ENCODE assay signal across 10 cellular contexts in genomic region chr16:58001781-58002410, GRCh38. TPM values are rescaled to one million over a fixed set of nuclear protein-coding genes. Genes with fewer than 3 reads are reported as not detected.
DNase-seq lines count a peak whose midpoint lies in the region; ATAC-seq, FAIRE-seq and TF ChIP-seq lines count a peak whose summit lies in the region.
"Had no signal": no experiment of that assay in that cellular context is flagged by ENCODE, and none has a peak within 500 bp of the region (broad histone marks: within the 10 kb centered on the region; RNA-seq: fewer than 3 reads in every experiment).

No MANE protein-coding gene starts in this region.

- POLR2A ChIA-PET in K562 (lab: Yijun Ruan, JAX), result no interaction called here

- no peak overlapping the region for H3K27ac Mint-ChIP-seq in activated naive CD4-positive, alpha-beta T cell treated with anti-CD3 and anti-CD28 coated beads, Interleukin-2, amount 50 U/mL, for 24 hours

- H3K27me3 ChIP-seq in K562 (ENCODE audit: control insufficient read depth in 2 of 2, insufficient read depth in 2 of 2, low read length in 2 of 2), result no peaks in the 10 kb centered on the region
- no peaks in the 10 kb centered on the region for H3K27me3 ChIP-seq in lower lobe of right lung (ENCODE audit: low read depth)
- H3K27me3 ChIP-seq in upper lobe of right lung, result no peaks in the 10 kb centered on the region
- H3K27me3 ChIP-seq in thyroid gland, result no peaks in the 10 kb centered on the region
- H3K27me3 ChIP-seq: foreskin keratinocyte had no signal

- H3K4me2 ChIP-seq in K562 (ENCODE audit: insufficient read depth, low read length), result peak overlapping the region; percentile 84

- TF ChIP-seq EP300 in K562 (IDR thresholded peaks at IDR 0.05; ENCODE audit: low read length), result no peak

- peaks cover 59% of the 10 kb centered on the region for H3K4me1 Mint-ChIP-seq in activated naive CD4-positive, alpha-beta T cell treated with anti-CD3 and anti-CD28 coated beads, Interleukin-2, amount 50 U/mL, for 24 hours

- H2AFZ ChIP-seq in K562 (ENCODE audit: low read depth, low read length), result peak overlapping the region; percentile 66; the same call in 1 of the 2 replicates

- in situ Hi-C loops in K562 (cut with MboI), result loop anchor here (5.0 to 10.0 kb wide), 2 partner anchors 100 to 247 kb away; no protein-coding TSS in a partner anchor

- TF ChIP-seq POLR2A in K562 (conservative IDR thresholded peaks at IDR 0.05) (no peak), thyroid gland (IDR thresholded peaks at IDR 0.05) (no peak)

- peak; percentile 77 for FAIRE-seq in K562 (lab: Jason Lieb, UNC)

- TF ChIP-seq CTCF in K562 (IDR thresholded peaks at IDR 0.05 in 2 of 3, conservative IDR thresholded peaks at IDR 0.05 in 1 of 3; ENCODE audit: insufficient read depth in 2 of 3, low read depth in 1 of 3, low read length in 3 of 3) (no peak), lower lobe of right lung (IDR thresholded peaks at IDR 0.05) (no peak), upper lobe of right lung (IDR thresholded peaks at IDR 0.05) (no peak), thyroid gland (IDR thresholded peaks at IDR 0.05) (no peak)

- H3K79me2 ChIP-seq in K562 (ENCODE audit: control insufficient read depth, insufficient read depth, low read length), result peaks cover 6% of the 10 kb centered on the region; the same call in 2 of the 3 replicates

- CTCF ChIA-PET in K562 (lab: Yijun Ruan, JAX; ENCODE audit: low intra/inter-chr PET ratio), result interaction anchor here (0.9 to 3.2 kb wide), 3 partner anchors 94 to 244 kb away, joined by 3 to 33 read pairs (median 5); no protein-coding TSS in a partner anchor

- peak overlapping the region; percentile 93 for H3K4me3 Mint-ChIP-seq in activated naive CD4-positive, alpha-beta T cell treated with anti-CD3 and anti-CD28 coated beads, Interleukin-2, amount 50 U/mL, for 24 hours

- peaks cover 5% of the 10 kb centered on the region for H4K20me1 ChIP-seq in K562 (replicated peaks; ENCODE audit: control insufficient read depth, insufficient read depth, low read length)

- intact Hi-C loops in K562 (cut with micrococcal nuclease), result loop anchor here (1.0 to 10.0 kb wide), 5 partner anchors 55 to 427 kb away; partner anchors contain the start of gene KATNB1
- intact Hi-C loops in lower lobe of right lung (cut with DNase I), result no loop called here
- intact Hi-C loops in upper lobe of right lung (cut with DNase I), result loop anchor here (5.0 kb wide), 1 partner anchor 95 kb away; no protein-coding TSS in a partner anchor
- intact Hi-C loops in thyroid gland (cut with DNase I), result loop anchor here (2.0 to 5.0 kb wide), 2 partner anchors 101 to 245 kb away; no protein-coding TSS in a partner anchor

- H3K36me3 Mint-ChIP-seq in activated naive CD4-positive, alpha-beta T cell treated with anti-CD3 and anti-CD28 coated beads, Interleukin-2, amount 50 U/mL, for 24 hours, result peaks cover 9% of the 10 kb centered on the region

- peak overlapping the region; percentile 67 to 96 for H3K9ac ChIP-seq in K562 (ENCODE audit: insufficient read depth in 1 of 2, low read depth in 2 of 2, low read length in 2 of 2)

- ATAC-seq in K562 (peak; percentile 5; the same call in 1 of the 3 replicates), lower lobe of right lung (no peak), upper lobe of right lung (no peak), HG02642 (IDR thresholded peaks at IDR 0.05; ENCODE audit: poor library complexity, unreplicated experiment) (no peak)

- peaks cover 3% of the 10 kb centered on the region; the same call in 1 of the 2 replicates for H3K9me3 ChIP-seq in K562 (replicated peaks; ENCODE audit: control insufficient read depth, insufficient read depth, low read depth, low read length)
- H3K9me3 ChIP-seq in lower lobe of right lung, result no peaks in the 10 kb centered on the region
- no peaks in the 10 kb centered on the region for H3K9me3 ChIP-seq in upper lobe of right lung
- H3K9me3 ChIP-seq in thyroid gland, result no peaks in the 10 kb centered on the region

- H3K4me3 ChIP-seq in K562 (peak overlapping the region; percentile 94), lower lobe of right lung (peak overlapping the region; percentile 89), upper lobe of right lung (peak overlapping the region; percentile 66), thyroid gland (replicated peaks in 1 of 3) (peak overlapping the region in 1 of 3 donors; percentile 62)

- TF ChIP-seq RAD21 in K562 (CRISPR knock-in tag; conservative IDR thresholded peaks at IDR 0.05 in 1 of 2, IDR thresholded peaks at IDR 0.05 in 1 of 2), result no peak

- peak overlapping the region; percentile 56 for H3K27ac ChIP-seq in K562 (ENCODE audit: extremely low read depth, low read depth, low read length)
- H3K27ac ChIP-seq in lower lobe of right lung, result peak overlapping the region; percentile 95
- H3K27ac ChIP-seq in upper lobe of right lung, result peak overlapping the region; percentile 85
- H3K27ac ChIP-seq in thyroid gland, result peak overlapping the region in 1 of 3 donors; percentile 94
- H3K27ac ChIP-seq: foreskin keratinocyte had no signal

- no peak for DNase-seq in activated naive CD4-positive, alpha-beta T cell treated with anti-CD3 and anti-CD28 coated beads, Interleukin-2, amount 50 U/mL, for 16 hours
- DNase-seq in K562 (ENCODE audit: extremely low read depth in 1 of 4, low spot score in 3 of 4), result peak in 1 of 4 experiments; percentile 37
- no peak for DNase-seq in lower lobe of right lung
- no peak for DNase-seq in upper lobe of right lung
- no peak for DNase-seq in thyroid gland
- DNase-seq in stimulated activated CD4-positive, alpha-beta T cell treated with anti-CD3 and anti-CD28 coated beads, Interleukin-1b, Interleukin-23, amount 100 ng/mL, for 48 hours, result no peak

- H3K9me1 ChIP-seq in K562 (ENCODE audit: control insufficient read depth, insufficient read depth, low read length), result no peaks in the 10 kb centered on the region

- TSS peak; percentile 38 for BruUV-seq in K562 (replicated peaks; lab: Mats Ljungman, UMichigan)

- H3K4me1 ChIP-seq in K562 (replicated peaks in 1 of 2; ENCODE audit: control insufficient read depth in 2 of 2, insufficient read depth in 2 of 2, low read length in 2 of 2), result peaks cover 21 to 31% of the 10 kb centered on the region in 2 experiments; a peak in 4 of 5 replicates
- peaks cover 29% of the 10 kb centered on the region for H3K4me1 ChIP-seq in lower lobe of right lung
- H3K4me1 ChIP-seq in upper lobe of right lung, result peaks cover 28% of the 10 kb centered on the region
- peaks cover 26 to 41% of the 10 kb centered on the region in 2 donors for H3K4me1 ChIP-seq in thyroid gland
- H3K4me1 ChIP-seq: foreskin keratinocyte had no signal

- 13% methylated on average over 10 of the region's 10 CpGs for WGBS in K562 (ENCODE audit: insufficient coverage, low coverage, missing lambda C conversion rate)
- WGBS in thyroid gland, 2 donors, result 54 to 69% methylated on average over 10 of the region's 10 CpGs

- H3K36me3 ChIP-seq in K562 (ENCODE audit: control insufficient read depth, insufficient read depth, low read length) (peaks cover 45% of the 10 kb centered on the region; the same call in 1 of the 3 replicates), lower lobe of right lung (peaks cover 41% of the 10 kb centered on the region), upper lobe of right lung (peaks cover 12% of the 10 kb centered on the region), thyroid gland (peaks cover 10 to 11% of the 10 kb centered on the region in 2 donors)

- no peaks in the 10 kb centered on the region for H3K27me3 Mint-ChIP-seq in activated naive CD4-positive, alpha-beta T cell treated with anti-CD3 and anti-CD28 coated beads, Interleukin-2, amount 50 U/mL, for 24 hours

- no peaks in the 10 kb centered on the region for H3K9me3 Mint-ChIP-seq in activated naive CD4-positive, alpha-beta T cell treated with anti-CD3 and anti-CD28 coated beads, Interleukin-2, amount 50 U/mL, for 24 hours

RNA-seq across cellular contexts. Expression of gene USB1, which starts 0.7 kb away (rescaled TPM):
- total RNA-seq in K562 (2011; cell fraction: chromatin; rRNA removed; ENCODE audit: low replicate concordance), result 49.8 and 89.2 TPM in 2 replicates
- total RNA-seq in K562 (2011; cell fraction: nucleolus; rRNA removed), result 52.8 and 56.4 TPM in 2 replicates
- total RNA-seq in K562 (2011; cell fraction: nucleoplasm; rRNA removed), result 57.2 and 72.5 TPM in 2 replicates
- total RNA-seq in K562 (2014; rRNA removed), result 18.0 and 19.4 TPM in 2 replicates
- total RNA-seq in K562 (2014; rRNA removed; fragmentation: Illumina TruSeq; extraction: Trizol), result 12.1 and 13.1 TPM in 2 replicates
- 16.0 and 18.9 TPM in 2 replicates for total RNA-seq in K562 (2015; rRNA removed; fragmentation: Illumina TruSeq; extraction: Trizol)
- 69.6 and 73.6 TPM in 2 replicates for total RNA-seq in K562 (2021)
- polyA plus RNA-seq in K562 (2011; rRNA removed), result 46.2 and 60.1 TPM in 2 replicates
- polyA plus RNA-seq in K562 (2011; cell fraction: cytosol; rRNA removed), result 64.2 and 91.2 TPM in 2 replicates
- 37.6 and 65.1 TPM in 2 replicates for polyA plus RNA-seq in K562 (2011; cell fraction: nucleus; rRNA removed)
- 49.3 and 58.2 TPM in 2 replicates for polyA plus RNA-seq in K562 (2012)
- 64.4 and 93.9 TPM in 2 replicates for polyA plus RNA-seq in K562 (2014; fragmentation: Illumina TruSeq; extraction: Trizol)
- 10 to 100 TPM; 11.6 to 12.1 TPM for polyA plus RNA-seq in K562 (2014; fragmentation: Nextera tagmentation; extraction: Ambion mirVana)
- polyA plus RNA-seq in K562 (2014; rRNA removed), result 53.8 and 67.5 TPM in 2 replicates
- polyA minus RNA-seq in K562 (2011; rRNA and poly(A)+ RNA removed), result 29.9 and 44.9 TPM in 2 replicates
- 42.9 and 56.9 TPM in 2 replicates for polyA minus RNA-seq in K562 (2011; cell fraction: cytosol; rRNA and poly(A)+ RNA removed)
- polyA minus RNA-seq in K562 (2011; cell fraction: nucleus; rRNA and poly(A)+ RNA removed), result 27.5 and 27.6 TPM in 2 replicates
- 39.9 TPM for total RNA-seq in lower lobe of right lung
- 37.4 TPM for total RNA-seq in upper lobe of right lung
- total RNA-seq in thyroid gland, result 10 to 100 TPM; 31.4 to 79.0 (median 60.0) TPM

RNA-seq across cellular contexts. Expression of gene ZNF319, which starts 1.4 kb away (rescaled TPM):
- 3.7 and 13.4 TPM in 2 replicates for total RNA-seq in K562 (2011; cell fraction: chromatin; rRNA removed; ENCODE audit: low replicate concordance)
- 6.6 and 7.3 TPM in 2 replicates for total RNA-seq in K562 (2011; cell fraction: nucleolus; rRNA removed)
- 3.7 and 4.7 TPM in 2 replicates for total RNA-seq in K562 (2011; cell fraction: nucleoplasm; rRNA removed)
- total RNA-seq in K562 (2014; rRNA removed) (1.4 TPM in 2 replicates), K562 (2014; rRNA removed; fragmentation: Illumina TruSeq; extraction: Trizol) (0.80 and 0.87 TPM in 2 replicates), K562 (2015; rRNA removed; fragmentation: Illumina TruSeq; extraction: Trizol) (1.0 and 1.2 TPM in 2 replicates), K562 (2021) (5.2 and 5.7 TPM in 2 replicates), lower lobe of right lung (11.0 TPM), upper lobe of right lung (10.6 TPM), thyroid gland (10 to 100 TPM; 12.1 to 24.0 (median 18.7) TPM)
- polyA plus RNA-seq in K562 (2011; rRNA removed) (1.4 and 2.0 TPM in 2 replicates), K562 (2014; fragmentation: Illumina TruSeq; extraction: Trizol) (2.1 and 3.6 TPM in 2 replicates), K562 (2014; fragmentation: Nextera tagmentation; extraction: Ambion mirVana) (under 1 TPM; 0.20 to 0.31 TPM), K562 (2014; rRNA removed) (2.7 and 3.2 TPM in 2 replicates)
- 2.3 and 3.2 TPM in 2 replicates for polyA plus RNA-seq in K562 (2011; cell fraction: cytosol; rRNA removed)
- 4.9 and 5.1 TPM in 2 replicates for polyA plus RNA-seq in K562 (2011; cell fraction: nucleus; rRNA removed)
- polyA plus RNA-seq in K562 (2012), result 3.2 and 6.6 TPM in 2 replicates
- polyA minus RNA-seq in K562 (2011; rRNA and poly(A)+ RNA removed), result 2.2 and 3.0 TPM in 2 replicates
- polyA minus RNA-seq in K562 (2011; cell fraction: cytosol; rRNA and poly(A)+ RNA removed), result 3.2 and 6.1 TPM in 2 replicates
- 5.5 and 6.2 TPM in 2 replicates for polyA minus RNA-seq in K562 (2011; cell fraction: nucleus; rRNA and poly(A)+ RNA removed)

RNA-seq across cellular contexts. Expression of gene MMP15, which starts 23.7 kb away (rescaled TPM):
- 6.1 and 32.3 TPM in 2 replicates for total RNA-seq in K562 (2011; cell fraction: chromatin; rRNA removed; ENCODE audit: low replicate concordance)
- 29.6 and 31.0 TPM in 2 replicates for total RNA-seq in K562 (2011; cell fraction: nucleolus; rRNA removed)
- 16.6 and 19.7 TPM in 2 replicates for total RNA-seq in K562 (2011; cell fraction: nucleoplasm; rRNA removed)
- total RNA-seq in K562 (2014; rRNA removed), result 10.3 and 11.9 TPM in 2 replicates
- 1.9 and 2.9 TPM in 2 replicates for total RNA-seq in K562 (2014; rRNA removed; fragmentation: Illumina TruSeq; extraction: Trizol)
- total RNA-seq in K562 (2015; rRNA removed; fragmentation: Illumina TruSeq; extraction: Trizol), result 5.5 and 5.6 TPM in 2 replicates
- total RNA-seq in K562 (2021), result 20.3 and 20.4 TPM in 2 replicates
- 3.0 and 8.4 TPM in 2 replicates for polyA plus RNA-seq in K562 (2011; rRNA removed)
- 8.5 and 13.5 TPM in 2 replicates for polyA plus RNA-seq in K562 (2011; cell fraction: cytosol; rRNA removed)
- 14.8 and 18.6 TPM in 2 replicates for polyA plus RNA-seq in K562 (2011; cell fraction: nucleus; rRNA removed)
- polyA plus RNA-seq in K562 (2012), result 9.6 and 14.7 TPM in 2 replicates
- 6.3 and 8.6 TPM in 2 replicates for polyA plus RNA-seq in K562 (2014; fragmentation: Illumina TruSeq; extraction: Trizol)
- under 1 TPM; 0.01 to 0.06 TPM for polyA plus RNA-seq in K562 (2014; fragmentation: Nextera tagmentation; extraction: Ambion mirVana)
- 7.9 and 9.6 TPM in 2 replicates for polyA plus RNA-seq in K562 (2014; rRNA removed)
- 2.8 and 3.4 TPM in 2 replicates for polyA minus RNA-seq in K562 (2011; rRNA and poly(A)+ RNA removed)
- 11.7 and 17.5 TPM in 2 replicates for polyA minus RNA-seq in K562 (2011; cell fraction: cytosol; rRNA and poly(A)+ RNA removed)
- polyA minus RNA-seq in K562 (2011; cell fraction: nucleus; rRNA and poly(A)+ RNA removed), result 6.5 and 10.6 TPM in 2 replicates
- 21.5 TPM for total RNA-seq in lower lobe of right lung
- total RNA-seq in upper lobe of right lung, result 25.2 TPM
- 100 to 1,000 TPM in 1 of 4 donors, 10 to 100 TPM in 3; 36.5 to 105 (median 80.5) TPM for total RNA-seq in thyroid gland

RNA-seq across cellular contexts. Expression of gene CNGB1, which starts 31.0 kb away (rescaled TPM):
- total RNA-seq in K562 (2011; cell fraction: chromatin; rRNA removed; ENCODE audit: low replicate concordance), result not detected in 2 replicates
- not detected in 2 replicates for total RNA-seq in K562 (2011; cell fraction: nucleolus; rRNA removed)
- total RNA-seq in K562 (2011; cell fraction: nucleoplasm; rRNA removed), result not detected in 2 replicates
- not detected in 2 replicates for total RNA-seq in K562 (2014; rRNA removed)
- total RNA-seq in K562 (2014; rRNA removed; fragmentation: Illumina TruSeq; extraction: Trizol), result not detected in 2 replicates
- not detected in 2 replicates for total RNA-seq in K562 (2015; rRNA removed; fragmentation: Illumina TruSeq; extraction: Trizol)
- not detected in 2 replicates for total RNA-seq in K562 (2021)
- polyA plus RNA-seq in K562 (2011; rRNA removed), result not detected in 2 replicates
- polyA plus RNA-seq in K562 (2011; cell fraction: cytosol; rRNA removed), result not detected in 2 replicates
- not detected in 2 replicates for polyA plus RNA-seq in K562 (2011; cell fraction: nucleus; rRNA removed)
- polyA plus RNA-seq in K562 (2012), result not detected in 2 replicates
- not detected in 2 replicates for polyA plus RNA-seq in K562 (2014; fragmentation: Illumina TruSeq; extraction: Trizol)
- not detected for polyA plus RNA-seq in K562 (2014; fragmentation: Nextera tagmentation; extraction: Ambion mirVana)
- not detected in 2 replicates for polyA plus RNA-seq in K562 (2014; rRNA removed)
- polyA minus RNA-seq in K562 (2011; rRNA and poly(A)+ RNA removed), result not detected in 2 replicates
- not detected in 2 replicates for polyA minus RNA-seq in K562 (2011; cell fraction: cytosol; rRNA and poly(A)+ RNA removed)
- polyA minus RNA-seq in K562 (2011; cell fraction: nucleus; rRNA and poly(A)+ RNA removed), result not detected in 2 replicates
- 0.35 TPM for total RNA-seq in lower lobe of right lung
- not detected for total RNA-seq in upper lobe of right lung
- total RNA-seq in thyroid gland, result under 1 TPM in 1 of 4 donors, not detected in 3; 0.13 TPM
- total RNA-seq: M059J had no signal
